Comparison of ENCODE assay signal across 9 cellular contexts in genomic region chr2:9910699-9911098, GRCh38.
"Had no signal": no experiment of that assay in that cellular context is flagged by ENCODE, and none has a peak within 500 bp of the region (broad histone marks: within the 10 kb centered on the region; RNA-seq: fewer than 3 reads in every experiment).

No MANE protein-coding gene starts in this region.

- ATAC-seq: HCT116 had no signal

- FAIRE-seq: HTR-8/SVneo had no signal

- DNase-seq: GM23248, GOT3, H7, IMR-90, KBM-7 had no signal

- H3K27ac ChIP-seq: GM23248, KMS-11 had no signal

- H3K4me3 ChIP-seq: GM23248, HAP-1 had no signal

- H3K9me3 ChIP-seq: HAP-1 had no signal

- H3K4me1 ChIP-seq: HAP-1 had no signal
